ENCODE assay signal across 1 cellular context in genomic region chr3:58008140-58009025, GRCh38.
TF ChIP-seq lines count a peak whose summit lies in the region.

FLNB (plus strand) TSS chr3:58008422; CDS start chr3:58008565, 143 bp downstream.

TF ChIP-seq in WTC11, 78 proteins besides CTCF, POLR2A, EP300 and RAD21 (continued from another document and continues in another):
- TF ChIP-seq, protein P1, sequence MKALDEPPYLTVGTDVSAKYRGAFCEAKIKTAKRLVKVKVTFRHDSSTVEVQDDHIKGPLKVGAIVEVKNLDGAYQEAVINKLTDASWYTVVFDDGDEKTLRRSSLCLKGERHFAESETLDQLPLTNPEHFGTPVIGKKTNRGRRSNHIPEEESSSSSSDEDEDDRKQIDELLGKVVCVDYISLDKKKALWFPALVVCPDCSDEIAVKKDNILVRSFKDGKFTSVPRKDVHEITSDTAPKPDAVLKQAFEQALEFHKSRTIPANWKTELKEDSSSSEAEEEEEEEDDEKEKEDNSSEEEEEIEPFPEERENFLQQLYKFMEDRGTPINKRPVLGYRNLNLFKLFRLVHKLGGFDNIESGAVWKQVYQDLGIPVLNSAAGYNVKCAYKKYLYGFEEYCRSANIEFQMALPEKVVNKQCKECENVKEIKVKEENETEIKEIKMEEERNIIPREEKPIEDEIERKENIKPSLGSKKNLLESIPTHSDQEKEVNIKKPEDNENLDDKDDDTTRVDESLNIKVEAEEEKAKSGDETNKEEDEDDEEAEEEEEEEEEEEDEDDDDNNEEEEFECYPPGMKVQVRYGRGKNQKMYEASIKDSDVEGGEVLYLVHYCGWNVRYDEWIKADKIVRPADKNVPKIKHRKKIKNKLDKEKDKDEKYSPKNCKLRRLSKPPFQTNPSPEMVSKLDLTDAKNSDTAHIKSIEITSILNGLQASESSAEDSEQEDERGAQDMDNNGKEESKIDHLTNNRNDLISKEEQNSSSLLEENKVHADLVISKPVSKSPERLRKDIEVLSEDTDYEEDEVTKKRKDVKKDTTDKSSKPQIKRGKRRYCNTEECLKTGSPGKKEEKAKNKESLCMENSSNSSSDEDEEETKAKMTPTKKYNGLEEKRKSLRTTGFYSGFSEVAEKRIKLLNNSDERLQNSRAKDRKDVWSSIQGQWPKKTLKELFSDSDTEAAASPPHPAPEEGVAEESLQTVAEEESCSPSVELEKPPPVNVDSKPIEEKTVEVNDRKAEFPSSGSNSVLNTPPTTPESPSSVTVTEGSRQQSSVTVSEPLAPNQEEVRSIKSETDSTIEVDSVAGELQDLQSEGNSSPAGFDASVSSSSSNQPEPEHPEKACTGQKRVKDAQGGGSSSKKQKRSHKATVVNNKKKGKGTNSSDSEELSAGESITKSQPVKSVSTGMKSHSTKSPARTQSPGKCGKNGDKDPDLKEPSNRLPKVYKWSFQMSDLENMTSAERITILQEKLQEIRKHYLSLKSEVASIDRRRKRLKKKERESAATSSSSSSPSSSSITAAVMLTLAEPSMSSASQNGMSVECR (CRISPR knock-in tag; IDR thresholded peaks at IDR 0.05; ENCODE audit: borderline replicate concordance): peak; percentile 78; the same call in 1 of the 2 replicates
- TF ChIP-seq NFATC4 (CRISPR knock-in tag; IDR thresholded peaks at IDR 0.05) (0 out of 2 replicates have a peak, but pooled peaks have one; percentile 18), ZBTB21 (CRISPR knock-in tag; IDR thresholded peaks at IDR 0.05; ENCODE audit: borderline replicate concordance) (peak; percentile 21; the same call in 1 of the 2 replicates), ESRRA (CRISPR knock-in tag; IDR thresholded peaks at IDR 0.05; ENCODE audit: borderline replicate concordance) (0 out of 2 replicates have a peak, but pooled peaks have one; percentile 15), ZNF232 (CRISPR knock-in tag; IDR thresholded peaks at IDR 0.05) (0 out of 2 replicates have a peak, but pooled peaks have one; percentile 22), ZNF121 (CRISPR knock-in tag; IDR thresholded peaks at IDR 0.05) (peak; percentile 63; the same call in 1 of the 2 replicates), CREM (CRISPR knock-in tag; IDR thresholded peaks at IDR 0.05) (0 out of 2 replicates have a peak, but pooled peaks have one; percentile 56), ZNF423 (CRISPR knock-in tag; IDR thresholded peaks at IDR 0.05) (no peak), TCF7 (CRISPR knock-in tag; IDR thresholded peaks at IDR 0.05; ENCODE audit: low read depth) (0 out of 2 replicates have a peak, but pooled peaks have one; percentile 55), JAZF1 (CRISPR knock-in tag; IDR thresholded peaks at IDR 0.05) (no peak), ZNF671 (CRISPR knock-in tag; IDR thresholded peaks at IDR 0.05) (no peak), E2F1 (CRISPR knock-in tag; IDR thresholded peaks at IDR 0.05) (no peak), ZNF532 (CRISPR knock-in tag; IDR thresholded peaks at IDR 0.05; ENCODE audit: borderline replicate concordance) (no peak)
- TF ChIP-seq, protein P2, sequence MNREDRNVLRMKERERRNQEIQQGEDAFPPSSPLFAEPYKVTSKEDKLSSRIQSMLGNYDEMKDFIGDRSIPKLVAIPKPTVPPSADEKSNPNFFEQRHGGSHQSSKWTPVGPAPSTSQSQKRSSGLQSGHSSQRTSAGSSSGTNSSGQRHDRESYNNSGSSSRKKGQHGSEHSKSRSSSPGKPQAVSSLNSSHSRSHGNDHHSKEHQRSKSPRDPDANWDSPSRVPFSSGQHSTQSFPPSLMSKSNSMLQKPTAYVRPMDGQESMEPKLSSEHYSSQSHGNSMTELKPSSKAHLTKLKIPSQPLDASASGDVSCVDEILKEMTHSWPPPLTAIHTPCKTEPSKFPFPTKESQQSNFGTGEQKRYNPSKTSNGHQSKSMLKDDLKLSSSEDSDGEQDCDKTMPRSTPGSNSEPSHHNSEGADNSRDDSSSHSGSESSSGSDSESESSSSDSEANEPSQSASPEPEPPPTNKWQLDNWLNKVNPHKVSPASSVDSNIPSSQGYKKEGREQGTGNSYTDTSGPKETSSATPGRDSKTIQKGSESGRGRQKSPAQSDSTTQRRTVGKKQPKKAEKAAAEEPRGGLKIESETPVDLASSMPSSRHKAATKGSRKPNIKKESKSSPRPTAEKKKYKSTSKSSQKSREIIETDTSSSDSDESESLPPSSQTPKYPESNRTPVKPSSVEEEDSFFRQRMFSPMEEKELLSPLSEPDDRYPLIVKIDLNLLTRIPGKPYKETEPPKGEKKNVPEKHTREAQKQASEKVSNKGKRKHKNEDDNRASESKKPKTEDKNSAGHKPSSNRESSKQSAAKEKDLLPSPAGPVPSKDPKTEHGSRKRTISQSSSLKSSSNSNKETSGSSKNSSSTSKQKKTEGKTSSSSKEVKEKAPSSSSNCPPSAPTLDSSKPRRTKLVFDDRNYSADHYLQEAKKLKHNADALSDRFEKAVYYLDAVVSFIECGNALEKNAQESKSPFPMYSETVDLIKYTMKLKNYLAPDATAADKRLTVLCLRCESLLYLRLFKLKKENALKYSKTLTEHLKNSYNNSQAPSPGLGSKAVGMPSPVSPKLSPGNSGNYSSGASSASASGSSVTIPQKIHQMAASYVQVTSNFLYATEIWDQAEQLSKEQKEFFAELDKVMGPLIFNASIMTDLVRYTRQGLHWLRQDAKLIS (CRISPR knock-in tag; IDR thresholded peaks at IDR 0.05; ENCODE audit: borderline replicate concordance): no peak
- TF ChIP-seq, protein P3, sequence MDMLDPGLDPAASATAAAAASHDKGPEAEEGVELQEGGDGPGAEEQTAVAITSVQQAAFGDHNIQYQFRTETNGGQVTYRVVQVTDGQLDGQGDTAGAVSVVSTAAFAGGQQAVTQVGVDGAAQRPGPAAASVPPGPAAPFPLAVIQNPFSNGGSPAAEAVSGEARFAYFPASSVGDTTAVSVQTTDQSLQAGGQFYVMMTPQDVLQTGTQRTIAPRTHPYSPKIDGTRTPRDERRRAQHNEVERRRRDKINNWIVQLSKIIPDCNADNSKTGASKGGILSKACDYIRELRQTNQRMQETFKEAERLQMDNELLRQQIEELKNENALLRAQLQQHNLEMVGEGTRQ (CRISPR knock-in tag; IDR thresholded peaks at IDR 0.05): peak; percentile 8; the same call in 1 of the 2 replicates
- TF ChIP-seq, protein P4, sequence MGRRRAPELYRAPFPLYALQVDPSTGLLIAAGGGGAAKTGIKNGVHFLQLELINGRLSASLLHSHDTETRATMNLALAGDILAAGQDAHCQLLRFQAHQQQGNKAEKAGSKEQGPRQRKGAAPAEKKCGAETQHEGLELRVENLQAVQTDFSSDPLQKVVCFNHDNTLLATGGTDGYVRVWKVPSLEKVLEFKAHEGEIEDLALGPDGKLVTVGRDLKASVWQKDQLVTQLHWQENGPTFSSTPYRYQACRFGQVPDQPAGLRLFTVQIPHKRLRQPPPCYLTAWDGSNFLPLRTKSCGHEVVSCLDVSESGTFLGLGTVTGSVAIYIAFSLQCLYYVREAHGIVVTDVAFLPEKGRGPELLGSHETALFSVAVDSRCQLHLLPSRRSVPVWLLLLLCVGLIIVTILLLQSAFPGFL (CRISPR knock-in tag; IDR thresholded peaks at IDR 0.05; ENCODE audit: borderline replicate concordance): no peak
- TF ChIP-seq, protein P5, sequence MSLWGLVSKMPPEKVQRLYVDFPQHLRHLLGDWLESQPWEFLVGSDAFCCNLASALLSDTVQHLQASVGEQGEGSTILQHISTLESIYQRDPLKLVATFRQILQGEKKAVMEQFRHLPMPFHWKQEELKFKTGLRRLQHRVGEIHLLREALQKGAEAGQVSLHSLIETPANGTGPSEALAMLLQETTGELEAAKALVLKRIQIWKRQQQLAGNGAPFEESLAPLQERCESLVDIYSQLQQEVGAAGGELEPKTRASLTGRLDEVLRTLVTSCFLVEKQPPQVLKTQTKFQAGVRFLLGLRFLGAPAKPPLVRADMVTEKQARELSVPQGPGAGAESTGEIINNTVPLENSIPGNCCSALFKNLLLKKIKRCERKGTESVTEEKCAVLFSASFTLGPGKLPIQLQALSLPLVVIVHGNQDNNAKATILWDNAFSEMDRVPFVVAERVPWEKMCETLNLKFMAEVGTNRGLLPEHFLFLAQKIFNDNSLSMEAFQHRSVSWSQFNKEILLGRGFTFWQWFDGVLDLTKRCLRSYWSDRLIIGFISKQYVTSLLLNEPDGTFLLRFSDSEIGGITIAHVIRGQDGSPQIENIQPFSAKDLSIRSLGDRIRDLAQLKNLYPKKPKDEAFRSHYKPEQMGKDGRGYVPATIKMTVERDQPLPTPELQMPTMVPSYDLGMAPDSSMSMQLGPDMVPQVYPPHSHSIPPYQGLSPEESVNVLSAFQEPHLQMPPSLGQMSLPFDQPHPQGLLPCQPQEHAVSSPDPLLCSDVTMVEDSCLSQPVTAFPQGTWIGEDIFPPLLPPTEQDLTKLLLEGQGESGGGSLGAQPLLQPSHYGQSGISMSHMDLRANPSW (CRISPR knock-in tag; conservative IDR thresholded peaks at IDR 0.05; ENCODE audit: low read depth): no peak
- TF ChIP-seq, protein P6, sequence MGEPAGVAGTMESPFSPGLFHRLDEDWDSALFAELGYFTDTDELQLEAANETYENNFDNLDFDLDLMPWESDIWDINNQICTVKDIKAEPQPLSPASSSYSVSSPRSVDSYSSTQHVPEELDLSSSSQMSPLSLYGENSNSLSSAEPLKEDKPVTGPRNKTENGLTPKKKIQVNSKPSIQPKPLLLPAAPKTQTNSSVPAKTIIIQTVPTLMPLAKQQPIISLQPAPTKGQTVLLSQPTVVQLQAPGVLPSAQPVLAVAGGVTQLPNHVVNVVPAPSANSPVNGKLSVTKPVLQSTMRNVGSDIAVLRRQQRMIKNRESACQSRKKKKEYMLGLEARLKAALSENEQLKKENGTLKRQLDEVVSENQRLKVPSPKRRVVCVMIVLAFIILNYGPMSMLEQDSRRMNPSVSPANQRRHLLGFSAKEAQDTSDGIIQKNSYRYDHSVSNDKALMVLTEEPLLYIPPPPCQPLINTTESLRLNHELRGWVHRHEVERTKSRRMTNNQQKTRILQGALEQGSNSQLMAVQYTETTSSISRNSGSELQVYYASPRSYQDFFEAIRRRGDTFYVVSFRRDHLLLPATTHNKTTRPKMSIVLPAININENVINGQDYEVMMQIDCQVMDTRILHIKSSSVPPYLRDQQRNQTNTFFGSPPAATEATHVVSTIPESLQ (CRISPR knock-in tag; IDR thresholded peaks at IDR 0.05): no peak
- TF ChIP-seq, protein P7, sequence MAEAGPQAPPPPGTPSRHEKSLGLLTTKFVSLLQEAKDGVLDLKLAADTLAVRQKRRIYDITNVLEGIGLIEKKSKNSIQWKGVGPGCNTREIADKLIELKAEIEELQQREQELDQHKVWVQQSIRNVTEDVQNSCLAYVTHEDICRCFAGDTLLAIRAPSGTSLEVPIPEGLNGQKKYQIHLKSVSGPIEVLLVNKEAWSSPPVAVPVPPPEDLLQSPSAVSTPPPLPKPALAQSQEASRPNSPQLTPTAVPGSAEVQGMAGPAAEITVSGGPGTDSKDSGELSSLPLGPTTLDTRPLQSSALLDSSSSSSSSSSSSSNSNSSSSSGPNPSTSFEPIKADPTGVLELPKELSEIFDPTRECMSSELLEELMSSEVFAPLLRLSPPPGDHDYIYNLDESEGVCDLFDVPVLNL (CRISPR knock-in tag; IDR thresholded peaks at IDR 0.05; ENCODE audit: borderline replicate concordance, low read depth): 0 out of 2 replicates have a peak, but pooled peaks have one; percentile 32
- TF ChIP-seq, protein P8, sequence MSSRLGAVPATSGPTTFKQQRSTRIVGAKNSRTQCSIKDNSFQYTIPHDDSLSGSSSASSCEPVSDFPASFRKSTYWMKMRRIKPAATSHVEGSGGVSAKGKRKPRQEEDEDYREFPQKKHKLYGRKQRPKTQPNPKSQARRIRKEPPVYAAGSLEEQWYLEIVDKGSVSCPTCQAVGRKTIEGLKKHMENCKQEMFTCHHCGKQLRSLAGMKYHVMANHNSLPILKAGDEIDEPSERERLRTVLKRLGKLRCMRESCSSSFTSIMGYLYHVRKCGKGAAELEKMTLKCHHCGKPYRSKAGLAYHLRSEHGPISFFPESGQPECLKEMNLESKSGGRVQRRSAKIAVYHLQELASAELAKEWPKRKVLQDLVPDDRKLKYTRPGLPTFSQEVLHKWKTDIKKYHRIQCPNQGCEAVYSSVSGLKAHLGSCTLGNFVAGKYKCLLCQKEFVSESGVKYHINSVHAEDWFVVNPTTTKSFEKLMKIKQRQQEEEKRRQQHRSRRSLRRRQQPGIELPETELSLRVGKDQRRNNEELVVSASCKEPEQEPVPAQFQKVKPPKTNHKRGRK (CRISPR knock-in tag; IDR thresholded peaks at IDR 0.05; ENCODE audit: borderline replicate concordance): no peak
- TF ChIP-seq, protein P9, sequence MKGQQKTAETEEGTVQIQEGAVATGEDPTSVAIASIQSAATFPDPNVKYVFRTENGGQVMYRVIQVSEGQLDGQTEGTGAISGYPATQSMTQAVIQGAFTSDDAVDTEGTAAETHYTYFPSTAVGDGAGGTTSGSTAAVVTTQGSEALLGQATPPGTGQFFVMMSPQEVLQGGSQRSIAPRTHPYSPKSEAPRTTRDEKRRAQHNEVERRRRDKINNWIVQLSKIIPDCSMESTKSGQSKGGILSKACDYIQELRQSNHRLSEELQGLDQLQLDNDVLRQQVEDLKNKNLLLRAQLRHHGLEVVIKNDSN (CRISPR knock-in tag; IDR thresholded peaks at IDR 0.05): no peak
- TF ChIP-seq, protein P10, sequence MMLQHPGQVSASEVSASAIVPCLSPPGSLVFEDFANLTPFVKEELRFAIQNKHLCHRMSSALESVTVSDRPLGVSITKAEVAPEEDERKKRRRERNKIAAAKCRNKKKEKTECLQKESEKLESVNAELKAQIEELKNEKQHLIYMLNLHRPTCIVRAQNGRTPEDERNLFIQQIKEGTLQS (CRISPR knock-in tag; conservative IDR thresholded peaks at IDR 0.05): no peak
